In the genomic region with DNA sequence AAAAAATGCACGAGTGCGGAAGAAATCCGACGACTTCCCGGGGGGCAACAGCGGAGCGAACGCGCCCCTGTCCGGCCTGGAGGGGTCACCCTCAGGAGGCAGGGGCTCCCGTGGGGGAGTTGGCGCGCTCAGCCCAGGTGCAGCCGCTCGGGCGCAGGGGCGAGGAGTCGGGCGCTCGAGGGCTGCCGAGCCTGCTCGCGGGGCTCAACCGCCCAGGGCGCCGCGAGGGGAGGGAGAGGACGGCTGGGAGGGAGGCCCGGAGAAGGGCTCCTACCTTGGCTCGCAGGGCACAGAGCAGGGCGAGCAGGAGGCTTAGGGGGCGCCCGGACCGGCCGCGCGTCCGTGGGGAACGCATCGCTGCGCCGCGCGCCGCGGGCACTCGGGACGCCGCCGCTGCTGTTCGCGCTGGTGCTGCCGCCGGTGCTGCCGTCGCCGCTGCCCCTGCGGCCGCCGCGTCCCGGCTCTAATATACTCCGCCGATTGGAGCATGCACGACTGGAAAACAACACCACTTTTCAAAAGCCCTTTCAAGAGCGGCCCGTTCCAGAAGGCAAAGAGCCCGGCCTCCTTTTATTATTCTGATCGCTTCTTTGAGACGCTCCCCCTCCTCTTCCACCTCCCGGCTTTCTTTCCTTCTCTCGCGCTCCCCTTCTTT, we compare ENCODE assay signal across 8 cellular contexts. TPM values are rescaled to one million over a fixed set of nuclear protein-coding genes. Genes with fewer than 3 reads are reported as not detected.
DNase-seq lines count a peak whose midpoint lies in the region; ATAC-seq and TF ChIP-seq lines count a peak whose summit lies in the region.

No MANE protein-coding gene starts in this region.

- WGBS in psoas muscle, 3 donors: 0% methylated on average over 52 to 73 of the region's 73 CpGs

- no peaks in the 10 kb centered on the region for H3K27me3 ChIP-seq in psoas muscle (ENCODE audit: insufficient read depth in 3 of 3, low read length in 2 of 3)

- intact Hi-C loops in left ventricle myocardium superior (cut with micrococcal nuclease) (loop anchor here (10.0 kb wide), 1 partner anchor 531 kb away; no protein-coding TSS in a partner anchor), psoas muscle (cut with DNase I) (loop anchor here (5.0 to 10.0 kb wide), 8 partner anchors 181 to 871 kb away; no protein-coding TSS in a partner anchor)

- H3K9me3 ChIP-seq in psoas muscle: no peaks in the 10 kb centered on the region

- peak; percentile 70 for DNase-seq in SIG-M5 treated with dmso at 0.1 percent for 504 hours (lab: John Stamatoyannopoulos, UW; ENCODE audit: unreplicated experiment)
- DNase-seq in SIG-M5 (lab: John Stamatoyannopoulos, UW): no peak
- peak; percentile 70 for DNase-seq in NCI-H345 (lab: John Stamatoyannopoulos, UW)
- DNase-seq in amniotic epithelial cell (ENCODE audit: low read depth): peak; percentile 30
- DNase-seq in left ventricle myocardium superior: peak; percentile 67
- peak; percentile 27 to 64 for DNase-seq in psoas muscle
- DNase-seq in NCI-H187 treated with DMSO at 0.1 percent for 48 hours (lab: John Stamatoyannopoulos, UW): no peak

- H3K4me3 ChIP-seq in psoas muscle: peak overlapping the region; percentile 97

- peak overlapping the region; percentile 92 for H3K27ac ChIP-seq in psoas muscle

- peaks cover 2% of the 10 kb centered on the region for H3K4me1 ChIP-seq in psoas muscle

- peaks cover 0 to 9% of the 10 kb centered on the region in 2 donors for H3K36me3 ChIP-seq in psoas muscle (ENCODE audit: insufficient read depth in 1 of 2, low read depth in 1 of 2)

- TF ChIP-seq CTCF in psoas muscle (IDR thresholded peaks at IDR 0.05): no peak

- ATAC-seq in left ventricle myocardium superior (peak; percentile 14), psoas muscle (peak; percentile 8 to 54 (median 29)), HG03139 (IDR thresholded peaks at IDR 0.05; ENCODE audit: unreplicated experiment) (no peak)

RNA-seq across cellular contexts. Expression of a gene that starts 0.5 kb away (rescaled TPM):
- total RNA-seq in left ventricle myocardium superior (17.0 TPM), psoas muscle (10 to 100 TPM; 10.4 to 35.4 (median 16.0) TPM)
- 1 to 10 TPM; 5.4 to 6.5 (median 5.6) TPM for polyA plus RNA-seq in psoas muscle

Comparison
In these comparisons a context has a peak if more than half of its experiments do, and no peak if none do; other contexts are left out.
1. DNase-seq: peak in SIG-M5 treated with dmso at 0.1 percent for 504 hours (single experiment), NCI-H345 (single experiment), amniotic epithelial cell (single experiment), left ventricle myocardium superior (single experiment) and psoas muscle (2 of 2); none in SIG-M5 (single experiment) and NCI-H187 treated with DMSO at 0.1 percent for 48 hours (single experiment).